ENCODE assay signal across 13 cellular contexts in the genomic region with DNA sequence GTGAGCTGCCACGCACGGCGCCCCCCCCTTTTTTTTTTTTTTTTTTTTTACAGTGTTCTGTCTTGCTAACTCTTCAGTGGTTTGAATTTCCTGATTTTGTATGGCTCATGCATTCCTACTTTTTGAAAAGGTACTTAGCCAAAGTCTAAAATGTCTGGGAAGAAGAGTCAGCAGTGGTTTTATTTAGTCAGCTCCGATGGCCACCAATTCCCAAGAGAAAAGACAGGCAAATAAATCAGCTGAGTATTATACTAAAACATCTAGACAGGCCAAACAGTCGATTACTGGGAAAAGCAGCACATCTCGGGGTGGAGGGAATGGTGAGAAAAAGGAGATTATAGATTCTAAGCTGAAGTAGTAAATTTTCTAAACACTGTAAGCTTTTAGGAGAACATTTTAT.
"Had no signal": no experiment of that assay in that cellular context is flagged by ENCODE, and none has a peak within 500 bp of the region (broad histone marks: within the 10 kb centered on the region; RNA-seq: fewer than 3 reads in every experiment).

No MANE protein-coding gene starts in this region.

- H3K9me3 ChIP-seq: heart left ventricle, sigmoid colon, upper lobe of right lung had no signal

- H3K27me3 ChIP-seq: heart left ventricle, sigmoid colon, spleen, upper lobe of right lung had no signal

- ATAC-seq: activated CD8-positive, alpha-beta T cell treated with anti-CD3 and anti-CD28 coated beads, Interleukin-2, amount 10 ng/mL, durations not matched to agents 7 days and 5 days; heart left ventricle; upper lobe of right lung had no signal

- H3K36me3 ChIP-seq: heart left ventricle, sigmoid colon, spleen, upper lobe of right lung had no signal

- H3K4me3 ChIP-seq: heart left ventricle, sigmoid colon, spleen, upper lobe of right lung had no signal

- H3K4me1 ChIP-seq: heart left ventricle, sigmoid colon, spleen, upper lobe of right lung had no signal

- H3K27ac ChIP-seq: heart left ventricle, sigmoid colon, spleen, upper lobe of right lung had no signal

- DNase-seq: activated CD4-positive, alpha-beta T cell treated with anti-CD3 and anti-CD28 coated beads for 1 hour; activated CD4-positive, alpha-beta T cell treated with anti-CD3 and anti-CD28 coated beads, Interleukin-2, amount 50 U/mL, for 1 hour; activated CD8-positive, alpha-beta T cell treated with anti-CD3 and anti-CD28 coated beads, Interleukin-2, amount 10 ng/mL, durations not matched to agents 7 days and 5 days; activated gamma-delta T cell treated with Interleukin-2 at 50 U/mL for 16 hours; anterior cingulate cortex; heart left ventricle; nucleus accumbens; sigmoid colon; spleen; stimulated activated CD4-positive, alpha-beta T cell treated with anti-CD3 and anti-CD28 coated beads, Interleukin-4, amount 100 ng/mL, for 1 hour; stimulated activated naive CD4-positive, alpha-beta T cell treated with Interleukin-2 at 50 U/mL for 16 hours; T-helper 1 cell; upper lobe of right lung had no signal
